1 cellular context compared by ENCODE assay signal in genomic region chr1:10473145-10473765, GRCh38.
TF ChIP-seq lines count a peak whose summit lies in the region.

No MANE protein-coding gene starts in this region.

TF ChIP-seq in SK-N-SH, 30 proteins besides CTCF, POLR2A, EP300 and RAD21 (continued from another document):
- no peak for TF ChIP-seq IRF3 (IDR thresholded peaks at IDR 0.05; ENCODE audit: low read depth, low read length)
- TF ChIP-seq PBX3 (IDR thresholded peaks at IDR 0.05) = no peak
- no peak for TF ChIP-seq SMC3 (IDR thresholded peaks at IDR 0.05; ENCODE audit: low read depth, low read length)
- no peak for TF ChIP-seq YY1 (IDR thresholded peaks at IDR 0.05; ENCODE audit: low read depth)
- TF ChIP-seq JUND (IDR thresholded peaks at IDR 0.05) = no peak
- TF ChIP-seq MXI1 (IDR thresholded peaks at IDR 0.05; ENCODE audit: low read depth, low read length) = no peak
- TF ChIP-seq FOXM1 (IDR thresholded peaks at IDR 0.05; ENCODE audit: low read depth) = no peak
